ENCODE assay signal across 15 cellular contexts in genomic region chr21:29117372-29117955, GRCh38. TPM values are rescaled to one million over a fixed set of nuclear protein-coding genes. Genes with fewer than 3 reads are reported as not detected.
DNase-seq lines count a peak whose midpoint lies in the region; ATAC-seq, FAIRE-seq and TF ChIP-seq lines count a peak whose summit lies in the region.
"Had no signal": no experiment of that assay in that cellular context is flagged by ENCODE, and none has a peak within 500 bp of the region (broad histone marks: within the 10 kb centered on the region; RNA-seq: fewer than 3 reads in every experiment).

No MANE protein-coding gene starts in this region.

- SMC1A ChIA-PET in GM12878 (lab: Charles Lee; ENCODE audit: uncharacterized antibody, unreplicated experiment), result interaction anchor here (0.8 to 4.1 kb wide), 9 partner anchors 12 to 183 kb away, joined by 3 to 37 read pairs (median 6); partner anchors contain the start of gene MAP3K7CL

- no TSS peak for BruUV-seq in GM12878 (replicated peaks; lab: Mats Ljungman, UMichigan)

- POLR2A ChIA-PET in GM12878 (lab: Charles Lee), result no interaction called here

- RAD21 ChIA-PET in GM12878 (lab: Charles Lee; ENCODE audit: unreplicated experiment), result interaction anchor here (1.0 to 1.6 kb wide), 5 partner anchors 9 to 256 kb away, joined by 3 to 4 read pairs (median 4); no protein-coding TSS in a partner anchor

- peaks cover 19% of the 10 kb centered on the region for H3K4me1 ChIP-seq in GM12878 (ENCODE audit: control insufficient read depth, insufficient read depth, low read length)
- H3K4me1 ChIP-seq: stomach had no signal

- in situ Hi-C loops in GM12878 (cut with MboI), result no loop called here

- TF ChIP-seq EP300 in GM12878 (IDR thresholded peaks at IDR 0.05; ENCODE audit: borderline replicate concordance in 1 of 2, control insufficient read depth in 1 of 2, low read depth in 2 of 2, low read length in 2 of 2), result peak in 1 of 2 experiments; percentile 44; a peak in 2 of 4 replicates

- H3K36me3 ChIP-seq in GM12878 (ENCODE audit: control insufficient read depth in 2 of 2, insufficient read depth in 2 of 2, low read length in 1 of 2), result no peaks in the 10 kb centered on the region
- H3K36me3 ChIP-seq: stomach had no signal

- no peak for TF ChIP-seq CTCF in GM12878 (IDR thresholded peaks at IDR 0.05 in 2 of 3, conservative IDR thresholded peaks at IDR 0.05 in 1 of 3; ENCODE audit: control insufficient read depth in 2 of 3, extremely low read depth in 1 of 3, insufficient read depth in 1 of 3, low read depth in 3 of 3, low read length in 3 of 3)

- peak overlapping the region; percentile 76 for H3K4me2 ChIP-seq in GM12878 (ENCODE audit: control insufficient read depth, insufficient read depth)

- H3K9me3 ChIP-seq in GM12878 (replicated peaks; ENCODE audit: control insufficient read depth, insufficient read depth, low read length), result no peaks in the 10 kb centered on the region
- H3K9me3 ChIP-seq: stomach had no signal

- ATAC-seq in GM21360 (IDR thresholded peaks at IDR 0.05; ENCODE audit: unreplicated experiment), result peak; percentile 45
- peak; percentile 38 for ATAC-seq in HG03039 (IDR thresholded peaks at IDR 0.05; ENCODE audit: unreplicated experiment)
- ATAC-seq in GM12878, result peak; percentile 67
- ATAC-seq in stimulated activated naive CD8-positive, alpha-beta T cell treated with anti-CD3 and anti-CD28 coated beads, Interleukin-15, Interleukin-2, amounts not matched to agents 100 U/mL and 50 U/mL, for 24 hours, result no peak

- 0% methylated on average over 3 of the region's 3 CpGs for WGBS in GM12878 (ENCODE audit: insufficient coverage, insufficient replicate concordance, low lambda C conversion rate, missing lambda C conversion rate)

- TF ChIP-seq RAD21 in GM12878 (IDR thresholded peaks at IDR 0.05; ENCODE audit: insufficient read depth, low read depth, low read length), result no peak

- DNase-seq in GM12892 (ENCODE audit: insufficient read length) (no peak), GM12878 (ENCODE audit: low read depth, low spot score) (peak; percentile 48), medulla oblongata (ENCODE audit: extremely low spot score) (no peak), DMS 273 treated with DMSO at 0.1 percent for 48 hours (lab: John Stamatoyannopoulos, UW) (no peak), RKO (ENCODE audit: low spot score) (no peak)
- DNase-seq in stimulated activated naive CD8-positive, alpha-beta T cell treated with anti-CD3 and anti-CD28 coated beads, Interleukin-15, Interleukin-2, amounts not matched to agents 100 U/mL and 50 U/mL, for 24 hours, result no peak
- DNase-seq: activated CD4-positive, alpha-beta T cell treated with anti-CD3 and anti-CD28 coated beads, Interleukin-2, amount 10 ng/mL, durations not matched to agents 24 days and 14 days; H9; islet precursor cell; NCI-H226; retina; stimulated activated CD4-positive, alpha-beta T cell treated with anti-CD3 and anti-CD28 coated beads, Interleukin-4, amount 100 ng/mL, for 4 hours; stomach had no signal

- peak overlapping the region; percentile 70 for H2AFZ ChIP-seq in GM12878 (ENCODE audit: control insufficient read depth, low read depth, low read length)

- H4K20me1 ChIP-seq in GM12878 (ENCODE audit: control insufficient read depth, insufficient read depth), result no peaks in the 10 kb centered on the region

- CTCF ChIA-PET in GM12878 (lab: Yijun Ruan, JAX), result interaction anchor here (2.8 kb wide), 1 partner anchor 36 kb away, joined by 7 read pairs; no protein-coding TSS in a partner anchor

- H3K4me3 ChIP-seq in GM12878, result peak overlapping the region; percentile 14; the same call in 1 of the 2 replicates
- H3K4me3 ChIP-seq: stomach had no signal

- H3K79me2 ChIP-seq in GM12878 (ENCODE audit: control insufficient read depth, insufficient read depth, low read length), result no peaks in the 10 kb centered on the region

- TF ChIP-seq POLR2A in GM12892 (IDR thresholded peaks at IDR 0.05; ENCODE audit: low read depth, low read length), result no peak
- no peak for TF ChIP-seq POLR2A in GM12878 (IDR thresholded peaks at IDR 0.05; ENCODE audit: low read depth, low read length)

- intact Hi-C loops in GM12878 (cut with micrococcal nuclease; ENCODE audit: unreplicated experiment), result no loop called here

- 0 out of 2 replicates have a peak overlapping the region, but pooled peaks have one; percentile 3 for H3K27ac ChIP-seq in GM12878 (ENCODE audit: control insufficient read depth, insufficient read depth)
- H3K27ac ChIP-seq: stomach had no signal

- no peak overlapping the region for H3K9ac ChIP-seq in GM12878 (ENCODE audit: control insufficient read depth, insufficient read depth, low read length)

- FAIRE-seq in GM12892 (lab: Jason Lieb, UNC) (peak; percentile 79), GM12878 (lab: Jason Lieb, UNC) (peak; percentile 85)

- H3K27me3 ChIP-seq in GM12878 (replicated peaks in 1 of 2; ENCODE audit: control insufficient read depth in 2 of 2, insufficient read depth in 2 of 2, low read length in 1 of 2), result no peaks in the 10 kb centered on the region
- H3K27me3 ChIP-seq: stomach had no signal

TF ChIP-seq in GM12878, 131 proteins besides CTCF, POLR2A, EP300 and RAD21 (continues in another document):
- no peak for TF ChIP-seq PRDM15 (CRISPR knock-in tag; IDR thresholded peaks at IDR 0.05)
- 0 out of 2 replicates have a peak, but pooled peaks have one; percentile 18 for TF ChIP-seq TCF7 (IDR thresholded peaks at IDR 0.05; ENCODE audit: borderline replicate concordance)
- TF ChIP-seq RUNX3 (IDR thresholded peaks at IDR 0.05; ENCODE audit: low read length), result peak; percentile 12; the same call in 1 of the 2 replicates
- TF ChIP-seq NR2F1 (conservative IDR thresholded peaks at IDR 0.05), result no peak
- TF ChIP-seq EED (IDR thresholded peaks at IDR 0.05; ENCODE audit: low read depth), result peak; percentile 26; the same call in 1 of the 2 replicates
- TF ChIP-seq IRF4 (IDR thresholded peaks at IDR 0.05; ENCODE audit: low read depth, low read length), result no peak
- TF ChIP-seq PML (IDR thresholded peaks at IDR 0.05; ENCODE audit: low read length), result no peak

RNA-seq across cellular contexts. Expression of gene MAP3K7CL, which starts 13.0 kb away (rescaled TPM):
- polyA plus RNA-seq in GM12892 (2012; ENCODE audit: missing spikeins), result 9.7 TPM
- total RNA-seq in GM12878 (2013; cell fraction: nucleolus; rRNA removed), result 50.2 and 57.6 TPM in 2 replicates
- total RNA-seq in GM12878 (2014; rRNA removed), result 5.6 TPM in 2 replicates
- 5.5 and 5.8 TPM in 2 replicates for total RNA-seq in GM12878 (2014; rRNA removed; fragmentation: Illumina TruSeq; extraction: Trizol)
- 6.2 and 7.7 TPM in 2 replicates for total RNA-seq in GM12878 (2021)
- polyA plus RNA-seq in GM12878 (2011; ENCODE audit: low read depth), result 6.5 TPM
- 13.3 and 14.2 TPM in 2 replicates for polyA plus RNA-seq in GM12878 (2011; rRNA removed)
- polyA plus RNA-seq in GM12878 (2011; cell fraction: cytosol; rRNA removed), result 10.4 and 11.7 TPM in 2 replicates
- polyA plus RNA-seq in GM12878 (2011; cell fraction: nucleus; rRNA removed), result 21.8 and 26.7 TPM in 2 replicates
- polyA plus RNA-seq in GM12878 (2012), result 7.1 and 8.8 TPM in 2 replicates
- polyA plus RNA-seq in GM12878 (2014; fragmentation: Illumina TruSeq; extraction: Trizol), result 7.3 and 7.4 TPM in 2 replicates
- polyA plus RNA-seq in GM12878 (2014; fragmentation: Nextera tagmentation; extraction: Ambion mirVana), result 10 to 100 TPM; 13.1 to 19.7 TPM
- 3.2 and 4.2 TPM in 2 replicates for polyA plus RNA-seq in GM12878 (2014; rRNA removed)
- polyA plus RNA-seq in GM12878 (2016; fragmentation: Nextera tagmentation; extraction: Ambion mirVana), result 1 to 10 TPM; 4.2 to 5.8 TPM
- 15.2 and 16.9 TPM in 2 replicates for polyA minus RNA-seq in GM12878 (2011; rRNA and poly(A)+ RNA removed)
- polyA minus RNA-seq in GM12878 (2011; cell fraction: cytosol; rRNA and poly(A)+ RNA removed), result 2.9 and 6.9 TPM in 2 replicates
- 16.3 and 29.5 TPM in 2 replicates for polyA minus RNA-seq in GM12878 (2011; cell fraction: nucleus; rRNA and poly(A)+ RNA removed)
- total RNA-seq: H9 had no signal

RNA-seq across cellular contexts. Expression of gene CCT8, which starts 44.0 kb away (rescaled TPM):
- 373 TPM for polyA plus RNA-seq in GM12892 (2012; ENCODE audit: missing spikeins)
- total RNA-seq in GM12878 (2013; cell fraction: nucleolus; rRNA removed), result 130 and 142 TPM in 2 replicates
- 321 and 373 TPM in 2 replicates for total RNA-seq in GM12878 (2014; rRNA removed)
- total RNA-seq in GM12878 (2014; rRNA removed; fragmentation: Illumina TruSeq; extraction: Trizol), result 454 and 466 TPM in 2 replicates
- 343 and 351 TPM in 2 replicates for total RNA-seq in GM12878 (2021)
- 233 TPM for polyA plus RNA-seq in GM12878 (2011; ENCODE audit: low read depth)
- 402 and 618 TPM in 2 replicates for polyA plus RNA-seq in GM12878 (2011; rRNA removed)
- 184 and 218 TPM in 2 replicates for polyA plus RNA-seq in GM12878 (2011; cell fraction: cytosol; rRNA removed)
- polyA plus RNA-seq in GM12878 (2011; cell fraction: nucleus; rRNA removed), result 162 and 191 TPM in 2 replicates
- 301 and 379 TPM in 2 replicates for polyA plus RNA-seq in GM12878 (2012)
- 476 and 541 TPM in 2 replicates for polyA plus RNA-seq in GM12878 (2014; fragmentation: Illumina TruSeq; extraction: Trizol)
- 100 to 1,000 TPM; 510 to 696 TPM for polyA plus RNA-seq in GM12878 (2014; fragmentation: Nextera tagmentation; extraction: Ambion mirVana)
- polyA plus RNA-seq in GM12878 (2014; rRNA removed), result 293 and 348 TPM in 2 replicates
- polyA plus RNA-seq in GM12878 (2016; fragmentation: Nextera tagmentation; extraction: Ambion mirVana), result 100 to 1,000 TPM; 515 TPM
- polyA minus RNA-seq in GM12878 (2011; rRNA and poly(A)+ RNA removed), result 267 and 316 TPM in 2 replicates
- polyA minus RNA-seq in GM12878 (2011; cell fraction: cytosol; rRNA and poly(A)+ RNA removed), result 119 and 142 TPM in 2 replicates
- polyA minus RNA-seq in GM12878 (2011; cell fraction: nucleus; rRNA and poly(A)+ RNA removed), result 56.3 and 75.4 TPM in 2 replicates
